ENCODE assay signal across 1 cellular context in the genomic region with DNA sequence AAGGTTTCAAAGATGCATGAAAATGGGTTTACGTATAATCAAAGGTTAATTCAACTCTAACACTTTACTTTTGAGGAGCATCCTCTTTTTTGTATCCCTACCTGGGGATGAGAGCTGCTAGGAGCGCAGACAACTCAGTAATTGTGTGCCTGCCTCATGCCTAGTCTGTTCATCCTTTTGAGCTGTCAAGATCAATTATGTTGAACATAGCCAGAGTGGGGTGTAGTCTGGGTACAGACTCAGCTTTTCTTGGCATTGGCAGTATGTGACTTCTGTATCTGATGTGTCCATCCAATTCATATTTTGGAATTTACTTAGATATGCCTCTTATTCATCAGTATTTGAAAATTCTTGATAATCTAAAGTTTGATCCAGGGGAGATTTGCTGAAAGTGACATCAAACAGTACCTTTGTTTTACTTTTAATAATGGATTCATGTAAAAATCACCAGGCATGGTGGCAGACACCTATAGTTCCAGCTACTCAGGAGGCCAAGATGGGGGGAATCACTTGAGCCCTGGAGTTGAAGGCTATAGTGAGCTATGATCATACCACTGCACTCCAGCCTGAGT.
A peak's percentile ranks its signal among the peaks of the same experiment; 100 is the strongest.
TF ChIP-seq lines count a peak whose summit lies in the region.

No MANE protein-coding gene starts in this region.

TF ChIP-seq in SK-N-SH treated with all-trans-retinoic acid at 6 μM for 48 hours, 23 proteins besides CTCF, POLR2A, EP300 and RAD21 (continued from another document):
- TF ChIP-seq TSHZ2 (CRISPR knock-in tag; IDR thresholded peaks at IDR 0.05) = peak; percentile 86
- TF ChIP-seq TOX (CRISPR knock-in tag; IDR thresholded peaks at IDR 0.05; ENCODE audit: borderline replicate concordance) = no peak
- no peak for TF ChIP-seq ARNTL (CRISPR knock-in tag; IDR thresholded peaks at IDR 0.05; ENCODE audit: borderline replicate concordance, low read depth)
- no peak for TF ChIP-seq ZFP30 (CRISPR knock-in tag; IDR thresholded peaks at IDR 0.05)
- no peak for TF ChIP-seq GLIS3 (CRISPR knock-in tag; IDR thresholded peaks at IDR 0.05)
- TF ChIP-seq ZC3H10 (CRISPR knock-in tag; IDR thresholded peaks at IDR 0.05) = no peak; the same call in 1 of the 2 replicates
- TF ChIP-seq ZNF70 (CRISPR knock-in tag; IDR thresholded peaks at IDR 0.05) = no peak
- TF ChIP-seq, protein P1, sequence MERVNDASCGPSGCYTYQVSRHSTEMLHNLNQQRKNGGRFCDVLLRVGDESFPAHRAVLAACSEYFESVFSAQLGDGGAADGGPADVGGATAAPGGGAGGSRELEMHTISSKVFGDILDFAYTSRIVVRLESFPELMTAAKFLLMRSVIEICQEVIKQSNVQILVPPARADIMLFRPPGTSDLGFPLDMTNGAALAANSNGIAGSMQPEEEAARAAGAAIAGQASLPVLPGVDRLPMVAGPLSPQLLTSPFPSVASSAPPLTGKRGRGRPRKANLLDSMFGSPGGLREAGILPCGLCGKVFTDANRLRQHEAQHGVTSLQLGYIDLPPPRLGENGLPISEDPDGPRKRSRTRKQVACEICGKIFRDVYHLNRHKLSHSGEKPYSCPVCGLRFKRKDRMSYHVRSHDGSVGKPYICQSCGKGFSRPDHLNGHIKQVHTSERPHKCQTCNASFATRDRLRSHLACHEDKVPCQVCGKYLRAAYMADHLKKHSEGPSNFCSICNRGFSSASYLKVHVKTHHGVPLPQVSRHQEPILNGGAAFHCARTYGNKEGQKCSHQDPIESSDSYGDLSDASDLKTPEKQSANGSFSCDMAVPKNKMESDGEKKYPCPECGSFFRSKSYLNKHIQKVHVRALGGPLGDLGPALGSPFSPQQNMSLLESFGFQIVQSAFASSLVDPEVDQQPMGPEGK (CRISPR knock-in tag; IDR thresholded peaks at IDR 0.05; ENCODE audit: borderline replicate concordance) = 0 out of 2 replicates have a peak, but pooled peaks have one; percentile 56
- TF ChIP-seq RARB (CRISPR knock-in tag; IDR thresholded peaks at IDR 0.05) = no peak
- TF ChIP-seq POU6F1 (CRISPR knock-in tag; IDR thresholded peaks at IDR 0.05; ENCODE audit: borderline replicate concordance, low read depth) = no peak; the same call in 1 of the 2 replicates
- no peak for TF ChIP-seq ZNF565 (CRISPR knock-in tag; conservative IDR thresholded peaks at IDR 0.05; ENCODE audit: low read depth)
- no peak for TF ChIP-seq ESRRG (CRISPR knock-in tag; IDR thresholded peaks at IDR 0.05)
